In genomic region chr2:31324000-31324633, GRCh38 we compare ENCODE assay signal across 9 cellular contexts.
DNase-seq lines count a peak whose midpoint lies in the region; ATAC-seq lines count a peak whose summit lies in the region.
"Had no signal": no experiment of that assay in that cellular context is flagged by ENCODE, and none has a peak within 500 bp of the region (broad histone marks: within the 10 kb centered on the region; RNA-seq: fewer than 3 reads in every experiment).

No MANE protein-coding gene starts in this region.

- peaks cover 11% of the 10 kb centered on the region for H3K27me3 Mint-ChIP-seq in T-helper 2 cell treated with Interferon-gamma antibody and Interleukin-4, amounts not matched to agents 5 μg/mL and 100 μg/mL, for 36 hours (ENCODE audit: low read depth)

- no peaks in the 10 kb centered on the region for H3K79me1 ChIP-seq in mesenchymal stem cell (replicated peaks; ENCODE audit: low read length, poor library complexity, severe bottlenecking)

- no peaks in the 10 kb centered on the region for H3K9me3 Mint-ChIP-seq in T-helper 2 cell treated with Interferon-gamma antibody and Interleukin-4, amounts not matched to agents 5 μg/mL and 100 μg/mL, for 36 hours

- no peaks in the 10 kb centered on the region for H3K9me3 ChIP-seq in mesenchymal stem cell (ENCODE audit: control insufficient read depth, low read length)

- H3K14ac ChIP-seq in mesenchymal stem cell (ENCODE audit: low read length in 2 of 2) = no peak overlapping the region

- peaks cover 47% of the 10 kb centered on the region for H3K4me1 Mint-ChIP-seq in T-helper 2 cell treated with Interferon-gamma antibody and Interleukin-4, amounts not matched to agents 5 μg/mL and 100 μg/mL, for 36 hours (ENCODE audit: low read depth)

- no peak overlapping the region for H2BK5ac ChIP-seq in mesenchymal stem cell (ENCODE audit: low read depth, low read length, poor library complexity, severe bottlenecking)

- no peak overlapping the region for H4K8ac ChIP-seq in mesenchymal stem cell (ENCODE audit: low read length)

- no peak overlapping the region for H3K23ac ChIP-seq in mesenchymal stem cell (ENCODE audit: low read length in 2 of 2)

- H3K36me3 ChIP-seq in mesenchymal stem cell (ENCODE audit: control insufficient read depth in 1 of 2, insufficient read depth in 2 of 2, low read depth in 1 of 2, low read length in 2 of 2) = no peaks in the 10 kb centered on the region

- no peak overlapping the region for H3K27ac ChIP-seq in mesenchymal stem cell (ENCODE audit: low read length, poor library complexity, severe bottlenecking)

- no peak overlapping the region for H2BK15ac ChIP-seq in mesenchymal stem cell (ENCODE audit: low read depth, poor library complexity, severe bottlenecking)

- H3K36me3 Mint-ChIP-seq in T-helper 2 cell treated with Interferon-gamma antibody and Interleukin-4, amounts not matched to agents 5 μg/mL and 100 μg/mL, for 36 hours (ENCODE audit: low read depth) = no peaks in the 10 kb centered on the region

- no peak overlapping the region for H2AFZ ChIP-seq in mesenchymal stem cell (ENCODE audit: low read depth, low read length)

- 67% methylated on average over 1 of the region's 5 CpGs for WGBS in mesenchymal stem cell

- H3K4me2 ChIP-seq in mesenchymal stem cell (ENCODE audit: low read length, poor library complexity, severe bottlenecking) = no peak overlapping the region

- H3K4me3 ChIP-seq in mesenchymal stem cell (ENCODE audit: insufficient read depth in 1 of 2, low read depth in 1 of 2, low read length in 2 of 2) = peak overlapping the region in 1 of 2 experiments; percentile 66
- H3K4me3 ChIP-seq: lung had no signal

- no peaks in the 10 kb centered on the region for H3K27me3 ChIP-seq in mesenchymal stem cell (ENCODE audit: control insufficient read depth in 1 of 2, insufficient read depth in 1 of 2, low read length in 2 of 2)

- no peak overlapping the region for H3K4ac ChIP-seq in mesenchymal stem cell (ENCODE audit: low read depth in 1 of 2, low read length in 2 of 2)

- no peak for DNase-seq in T-helper 2 cell treated with Interferon-gamma antibody and Interleukin-4, amounts not matched to agents 5 μg/mL and 100 μg/mL, for 36 hours (ENCODE audit: low spot score)
- DNase-seq in mesenchymal stem cell = peak; percentile 49
- no peak for DNase-seq in stimulated activated CD4-positive, alpha-beta T cell treated with anti-CD3 and anti-CD28 coated beads, Interleukin-2, amount 100 ng/mL, for 24 hours
- DNase-seq in NCI-H2171 treated with DMSO at 0.1 percent for 48 hours (lab: John Stamatoyannopoulos, UW) = no peak
- no peak for DNase-seq in NCI-H446 (lab: John Stamatoyannopoulos, UW)
- no peak for DNase-seq in NCI-H1930 (lab: John Stamatoyannopoulos, UW)

- no peak overlapping the region for H3K18ac ChIP-seq in mesenchymal stem cell (ENCODE audit: low read depth in 1 of 2, low read length in 2 of 2)

- H2BK12ac ChIP-seq in mesenchymal stem cell (ENCODE audit: low read length in 2 of 2) = no peak overlapping the region

- no peak overlapping the region for H4K91ac ChIP-seq in mesenchymal stem cell (ENCODE audit: low read length)

- peak overlapping the region; percentile 65 for H3K9ac ChIP-seq in mesenchymal stem cell (ENCODE audit: low read length)

- ATAC-seq in GM18867 (IDR thresholded peaks at IDR 0.05; ENCODE audit: unreplicated experiment) (peak; percentile 92), HG02885 (IDR thresholded peaks at IDR 0.05; ENCODE audit: poor library complexity, unreplicated experiment) (peak; percentile 78)

- no peak overlapping the region for H2AK5ac ChIP-seq in mesenchymal stem cell (ENCODE audit: low read length, severe bottlenecking)

- peaks cover 10% of the 10 kb centered on the region for H3K4me1 ChIP-seq in mesenchymal stem cell (ENCODE audit: control insufficient read depth, insufficient read depth, low read depth, low read length)

- H3K27ac Mint-ChIP-seq in T-helper 2 cell treated with Interferon-gamma antibody and Interleukin-4, amounts not matched to agents 5 μg/mL and 100 μg/mL, for 36 hours = peak overlapping the region; percentile 80

- H3K4me3 Mint-ChIP-seq in T-helper 2 cell treated with Interferon-gamma antibody and Interleukin-4, amounts not matched to agents 5 μg/mL and 100 μg/mL, for 36 hours = peak overlapping the region; percentile 75

- H2BK120ac ChIP-seq in mesenchymal stem cell (ENCODE audit: low read depth, low read length) = no peak overlapping the region
